In the genomic region with DNA sequence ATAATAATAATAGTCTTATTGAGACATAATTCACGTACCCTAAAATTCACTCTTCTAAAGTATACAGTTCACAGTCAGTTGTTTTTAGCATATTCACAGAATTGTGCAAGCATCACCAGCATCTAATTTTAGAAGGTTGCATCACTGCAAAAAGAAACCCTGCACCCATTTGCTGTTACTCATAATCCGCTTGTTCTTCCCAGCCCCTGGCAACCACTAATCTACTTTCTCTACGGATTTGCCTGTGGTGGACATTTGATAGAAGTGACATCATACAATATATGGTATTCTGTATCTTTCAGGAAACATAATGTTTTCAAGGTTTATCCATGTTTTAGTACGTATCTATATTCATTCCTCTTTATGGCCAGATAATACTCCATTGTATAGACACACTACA, we compare ENCODE assay signal across 11 cellular contexts. TPM values are rescaled to one million over a fixed set of nuclear protein-coding genes. Genes with fewer than 3 reads are reported as not detected.
DNase-seq lines count a peak whose midpoint lies in the region; ATAC-seq, FAIRE-seq and TF ChIP-seq lines count a peak whose summit lies in the region.
"Had no signal": no experiment of that assay in that cellular context is flagged by ENCODE, and none has a peak within 500 bp of the region (broad histone marks: within the 10 kb centered on the region; RNA-seq: fewer than 3 reads in every experiment).

No MANE protein-coding gene starts in this region.

- H3K27me3 ChIP-seq in bronchial epithelial cell (ENCODE audit: control insufficient read depth, insufficient read depth, low read length) = peaks cover 3% of the 10 kb centered on the region

- no peak for TF ChIP-seq CTCF in bronchial epithelial cell (IDR thresholded peaks at IDR 0.05; ENCODE audit: insufficient read depth, low read length, severe bottlenecking)

- DNase-seq in CD1c-positive myeloid dendritic cell (ENCODE audit: extremely low spot score) = peak; percentile 59
- DNase-seq in NCI-H82 treated with DMSO at 0.1 percent for 48 hours (lab: John Stamatoyannopoulos, UW; ENCODE audit: unreplicated experiment) = peak; percentile 33
- DNase-seq in bronchial epithelial cell (ENCODE audit: low read depth) = peak; percentile 73
- peak; percentile 51 for DNase-seq in myocyte (ENCODE audit: low read depth)
- no peak for DNase-seq in activated CD4-positive, alpha-beta T cell treated with anti-CD3 and anti-CD28 coated beads for 48 hours
- DNase-seq in activated naive CD4-positive, alpha-beta T cell treated with anti-CD3 and anti-CD28 coated beads, Interleukin-2, amount 50 U/mL, for 16 hours = no peak
- DNase-seq in NCI-H345 treated with DMSO at 0.1 percent for 48 hours (lab: John Stamatoyannopoulos, UW; ENCODE audit: unreplicated experiment) = no peak

- no peaks in the 10 kb centered on the region for H3K36me3 ChIP-seq in bronchial epithelial cell (ENCODE audit: control insufficient read depth, insufficient read depth, low read length)

- no peak for FAIRE-seq in bronchial epithelial cell (lab: Jason Lieb, UNC)
- FAIRE-seq: GM19239, H54 had no signal

- no peak overlapping the region for H3K4me3 ChIP-seq in bronchial epithelial cell (ENCODE audit: low read depth, low read length)

- ATAC-seq in GM21723 (IDR thresholded peaks at IDR 0.05; ENCODE audit: unreplicated experiment) = no peak
- ATAC-seq: natural killer cell treated with Interleukin-12 subunit alpha and Interleukin-12 subunit beta and Interleukin-15 and Interleukin-18, amount 100 ng/mL, for 72 hours had no signal

RNA-seq across cellular contexts. Expression of gene FAM184A, which starts 41.5 kb away (rescaled TPM):
- total RNA-seq in bronchial epithelial cell (under 0.01 and 0.26 TPM in 2 replicates), myocyte (0.99 and 1.5 TPM in 2 replicates)
- polyA plus RNA-seq in myocyte (2012) = 0.33 TPM

Comparison
In these comparisons a context has a peak if more than half of its experiments do, and no peak if none do; other contexts are left out.
1. DNase-seq: peak in CD1c-positive myeloid dendritic cell (single experiment), NCI-H82 treated with DMSO at 0.1 percent for 48 hours (single experiment), bronchial epithelial cell (single experiment) and myocyte (single experiment); none in activated CD4-positive, alpha-beta T cell treated with anti-CD3 and anti-CD28 coated beads for 48 hours (single experiment), activated naive CD4-positive, alpha-beta T cell treated with anti-CD3 and anti-CD28 coated beads, Interleukin-2, amount 50 U/mL, for 16 hours (single experiment) and NCI-H345 treated with DMSO at 0.1 percent for 48 hours (single experiment).